In the genomic region with DNA sequence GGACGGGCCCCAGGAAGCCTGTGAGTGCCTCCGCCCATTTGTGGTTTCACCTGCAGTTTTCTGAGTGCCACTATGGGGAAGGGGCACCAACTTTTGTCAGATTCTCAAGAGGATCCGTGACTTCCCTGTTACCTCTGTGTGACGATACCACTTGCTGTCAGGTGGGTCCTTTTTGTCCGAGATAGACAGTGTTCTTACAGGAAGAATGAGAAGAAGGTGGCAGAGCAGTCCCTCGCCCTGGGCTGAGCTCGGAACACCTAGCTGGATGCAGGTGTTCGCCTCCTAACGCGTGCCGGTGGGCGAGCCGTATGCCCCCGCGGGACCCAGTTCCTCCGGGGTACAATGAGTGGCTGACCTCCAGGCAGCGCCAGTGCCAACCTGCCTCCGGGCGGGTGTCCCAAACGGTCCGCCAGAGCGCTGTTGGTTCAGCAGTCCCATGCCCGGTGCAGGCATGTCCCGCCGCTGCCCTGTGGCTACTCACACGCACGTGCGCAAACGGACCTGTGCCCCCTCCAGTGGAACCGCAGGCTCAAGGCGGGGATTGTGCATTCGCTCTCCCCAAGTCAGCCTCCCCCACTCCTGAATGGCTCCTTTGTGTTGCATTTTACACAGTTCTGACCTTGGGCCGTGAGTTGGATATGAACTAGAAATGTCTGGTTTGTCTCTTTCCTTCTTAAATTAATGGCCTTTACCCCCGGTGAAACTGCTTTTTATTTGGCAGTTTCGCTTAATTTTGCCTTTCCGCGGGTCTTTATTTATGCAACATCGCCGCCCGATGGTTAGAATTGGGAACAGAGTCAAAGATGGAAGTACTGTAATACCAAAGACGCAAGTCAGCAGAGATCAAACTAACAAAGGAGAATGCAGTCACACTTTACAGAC, we compare ENCODE assay signal across 8 cellular contexts. TPM values are rescaled to one million over a fixed set of nuclear protein-coding genes. Genes with fewer than 3 reads are reported as not detected.
DNase-seq lines count a peak whose midpoint lies in the region; ATAC-seq and TF ChIP-seq lines count a peak whose summit lies in the region.

No MANE protein-coding gene starts in this region.

- TF ChIP-seq CTCF in left lung (IDR thresholded peaks at IDR 0.05), result peak; percentile 57 to 76

- intact Hi-C loops in left lung (cut with DNase I), result loop anchor here in 1 of 2 donors (2.0 kb wide), 1 partner anchor 184 kb away; no protein-coding TSS in a partner anchor

- H3K27me3 ChIP-seq in left lung, result peaks cover 0 to 36% of the 10 kb centered on the region in 2 donors

- H3K36me3 ChIP-seq in left lung, result no peaks in the 10 kb centered on the region

- no peaks in the 10 kb centered on the region for H3K9me3 ChIP-seq in left lung

- ATAC-seq in HG02642 (IDR thresholded peaks at IDR 0.05; ENCODE audit: poor library complexity, unreplicated experiment) (peak; percentile 9), left lung (peak; percentile 50), HG03442 (IDR thresholded peaks at IDR 0.05; ENCODE audit: unreplicated experiment) (no peak)

- peak overlapping the region; percentile 58 to 66 for H3K27ac ChIP-seq in left lung

- peak overlapping the region; percentile 40 to 59 for H3K4me3 ChIP-seq in left lung

- peaks cover 12 to 39% of the 10 kb centered on the region in 2 donors for H3K4me1 ChIP-seq in left lung

- DNase-seq in D341Med (ENCODE audit: low spot score), result peak; percentile 67
- DNase-seq in NCI-H69 (lab: John Stamatoyannopoulos, UW), result peak; percentile 91
- peak; percentile 41 to 66 for DNase-seq in activated CD4-positive, alpha-beta T cell treated with anti-CD3 and anti-CD28 coated beads, Interleukin-2, amount 50 U/mL, for 24 hours (ENCODE audit: low read depth in 1 of 2, low spot score in 1 of 2)
- DNase-seq in dermis blood vessel endothelial cell, result peak; percentile 80
- DNase-seq in left lung, result peak; percentile 74 to 90
- peak; percentile 69 for DNase-seq in stimulated activated CD4-positive, alpha-beta T cell treated with anti-CD3 and anti-CD28 coated beads, Interleukin-1b, Interleukin-23, amount 100 ng/mL, for 48 hours

RNA-seq across cellular contexts. Expression of gene ABTB2, which starts 1.1 kb away (rescaled TPM):
- total RNA-seq in dermis blood vessel endothelial cell, result 0.23 and 0.34 TPM in 2 replicates
- 1 to 10 TPM; 2.4 to 6.9 TPM for total RNA-seq in left lung
